ENCODE assay signal across 25 cellular contexts in genomic region chr13:20105161-20105689, GRCh38. TPM values are rescaled to one million over a fixed set of nuclear protein-coding genes. Genes with fewer than 3 reads are reported as not detected.
"Had no signal": no experiment of that assay in that cellular context is flagged by ENCODE, and none has a peak within 500 bp of the region (broad histone marks: within the 10 kb centered on the region; RNA-seq: fewer than 3 reads in every experiment).

No MANE protein-coding gene starts in this region.

- H3K4me3 ChIP-seq: gastroesophageal sphincter, left ventricle myocardium inferior, pancreas, psoas muscle, right atrium auricular region, spleen, suprapubic skin, transverse colon, uterus had no signal

- H3K36me3 Mint-ChIP-seq: activated CD8-positive, alpha-beta memory T cell treated with anti-CD3 and anti-CD28 coated beads, Interleukin-2, amount 10 ng/mL, durations not matched to agents 7 days and 5 days; brain; natural killer cell treated with Interleukin-12 subunit alpha and Interleukin-12 subunit beta and Interleukin-15 and Interleukin-18, amount 100 ng/mL, for 72 hours had no signal

- H3K4me1 ChIP-seq: gastroesophageal sphincter, psoas muscle, spleen, transverse colon, uterus had no signal

- H3K36me3 ChIP-seq: gastroesophageal sphincter, left ventricle myocardium inferior, pancreas, right atrium auricular region, spleen, suprapubic skin, transverse colon, uterus had no signal

- H3K27ac Mint-ChIP-seq: activated CD4-positive, alpha-beta memory T cell treated with anti-CD3 and anti-CD28 coated beads, Interleukin-2, amount 10 ng/mL, durations not matched to agents 7 days and 5 days; activated CD8-positive, alpha-beta memory T cell treated with anti-CD3 and anti-CD28 coated beads, Interleukin-2, amount 10 ng/mL, durations not matched to agents 7 days and 5 days; activated T-helper 1 cell treated with anti-CD3 and anti-CD28 coated beads, Interleukin-12 subunit alpha, Interleukin-12 subunit beta, Interleukin-2, Interleukin-4 antibody, amounts not matched to agents 30 ng/mL and 10 ng/mL and 1 ng/mL, durations not matched to agents 14 hours and 24 hours and 36 hours; brain; natural killer cell treated with Interleukin-12 subunit alpha and Interleukin-12 subunit beta and Interleukin-15 and Interleukin-18, amount 100 ng/mL, for 72 hours; stimulated activated naive CD8-positive, alpha-beta T cell treated with anti-CD3 and anti-CD28 coated beads, Interleukin-15, Interleukin-2, amounts not matched to agents 100 ng/mL and 50 ng/mL, for 24 hours had no signal

- H3K9me3 ChIP-seq: gastroesophageal sphincter, left ventricle myocardium inferior, pancreas, psoas muscle, right atrium auricular region, spleen, suprapubic skin, transverse colon, uterus had no signal

- H3K4me1 Mint-ChIP-seq: activated CD4-positive, alpha-beta memory T cell treated with anti-CD3 and anti-CD28 coated beads, Interleukin-2, amount 10 ng/mL, durations not matched to agents 7 days and 5 days; activated CD8-positive, alpha-beta memory T cell treated with anti-CD3 and anti-CD28 coated beads, Interleukin-2, amount 10 ng/mL, durations not matched to agents 7 days and 5 days had no signal

- H3K27me3 ChIP-seq: pancreas, right atrium auricular region had no signal

- ATAC-seq: activated CD8-positive, alpha-beta memory T cell treated with anti-CD3 and anti-CD28 coated beads, Interleukin-2, amount 10 ng/mL, durations not matched to agents 7 days and 5 days; gastroesophageal sphincter; natural killer cell treated with Interleukin-12 subunit alpha and Interleukin-12 subunit beta and Interleukin-15 and Interleukin-18, amount 100 ng/mL, for 72 hours; pancreas; psoas muscle had no signal

- DNase-seq: activated CD4-positive, alpha-beta memory T cell treated with anti-CD3 and anti-CD28 coated beads, Interleukin-2, amount 10 ng/mL, durations not matched to agents 7 days and 5 days; activated CD4-positive, alpha-beta T cell treated with anti-CD3 and anti-CD28 coated beads for 4 hours; activated CD4-positive, CD25-positive, alpha-beta regulatory T cell; activated CD8-positive, alpha-beta memory T cell treated with anti-CD3 and anti-CD28 coated beads, Interleukin-2, amount 10 ng/mL, durations not matched to agents 7 days and 5 days; activated gamma-delta T cell; activated naive CD4-positive, alpha-beta T cell treated with anti-CD3 and anti-CD28 coated beads, Interleukin-2, amount 50 U/mL, for 16 hours; anterior cingulate cortex; central memory CD4-positive, alpha-beta T cell; head of caudate nucleus; hypothalamus; left ventricle myocardium inferior; mammary epithelial cell; pancreas; psoas muscle; spleen; stimulated activated CD4-positive, alpha-beta T cell treated with anti-CD3 and anti-CD28 coated beads, Interleukin-4, amount 100 ng/mL, for 24 hours; transverse colon; uterus had no signal

- H3K4me3 Mint-ChIP-seq: activated CD4-positive, alpha-beta memory T cell treated with anti-CD3 and anti-CD28 coated beads, Interleukin-2, amount 10 ng/mL, durations not matched to agents 7 days and 5 days; activated CD8-positive, alpha-beta memory T cell treated with anti-CD3 and anti-CD28 coated beads, Interleukin-2, amount 10 ng/mL, durations not matched to agents 7 days and 5 days; activated T-helper 1 cell treated with anti-CD3 and anti-CD28 coated beads, Interleukin-12 subunit alpha, Interleukin-12 subunit beta, Interleukin-2, Interleukin-4 antibody, amounts not matched to agents 30 ng/mL and 10 ng/mL and 1 ng/mL, durations not matched to agents 14 hours and 24 hours and 36 hours; brain; natural killer cell treated with Interleukin-12 subunit alpha and Interleukin-12 subunit beta and Interleukin-15 and Interleukin-18, amount 100 ng/mL, for 72 hours; stimulated activated naive CD8-positive, alpha-beta T cell treated with anti-CD3 and anti-CD28 coated beads, Interleukin-15, Interleukin-2, amounts not matched to agents 100 ng/mL and 50 ng/mL, for 24 hours had no signal

- H3K27ac ChIP-seq: gastroesophageal sphincter, left ventricle myocardium inferior, pancreas, psoas muscle, right atrium auricular region, spleen, suprapubic skin, transverse colon, uterus had no signal

- H3K9me3 Mint-ChIP-seq: activated CD4-positive, alpha-beta memory T cell treated with anti-CD3 and anti-CD28 coated beads, Interleukin-2, amount 10 ng/mL, durations not matched to agents 7 days and 5 days; activated T-helper 1 cell treated with anti-CD3 and anti-CD28 coated beads, Interleukin-12 subunit alpha, Interleukin-12 subunit beta, Interleukin-2, Interleukin-4 antibody, amounts not matched to agents 30 ng/mL and 10 ng/mL and 1 ng/mL, durations not matched to agents 14 hours and 24 hours and 36 hours; brain; natural killer cell treated with Interleukin-12 subunit alpha and Interleukin-12 subunit beta and Interleukin-15 and Interleukin-18, amount 100 ng/mL, for 72 hours; stimulated activated naive CD8-positive, alpha-beta T cell treated with anti-CD3 and anti-CD28 coated beads, Interleukin-15, Interleukin-2, amounts not matched to agents 100 ng/mL and 50 ng/mL, for 24 hours had no signal

RNA-seq across cellular contexts. Expression of gene GJA3, which starts 55.6 kb away (rescaled TPM):
- total RNA-seq: activated T-helper 1 cell treated with anti-CD3 and anti-CD28 coated beads, Interleukin-12 subunit alpha, Interleukin-12 subunit beta, Interleukin-2, Interleukin-4 antibody, amounts not matched to agents 30 ng/mL and 10 ng/mL and 1 ng/mL, durations not matched to agents 14 hours and 24 hours and 36 hours had no signal
